ENCODE assay signal across 7 cellular contexts in genomic region chr13:111046590-111047141, GRCh38.
DNase-seq lines count a peak whose midpoint lies in the region; ATAC-seq, FAIRE-seq and TF ChIP-seq lines count a peak whose summit lies in the region.

No MANE protein-coding gene starts in this region.

- BruUV-seq in GM12878 (replicated peaks; lab: Mats Ljungman, UMichigan) = no TSS peak

- H3K4me1 ChIP-seq in GM12878 (ENCODE audit: control insufficient read depth, insufficient read depth, low read length) = peaks cover 12% of the 10 kb centered on the region
- peaks cover 31% of the 10 kb centered on the region for H3K4me1 ChIP-seq in skeletal muscle satellite cell (ENCODE audit: control insufficient read depth, insufficient read depth, low read length)

- WGBS in GM12878 (ENCODE audit: insufficient coverage, insufficient replicate concordance, low lambda C conversion rate, missing lambda C conversion rate) = 69% methylated on average over 9 of the region's 9 CpGs

- RAD21 ChIA-PET in GM12878 (lab: Charles Lee; ENCODE audit: unreplicated experiment) = interaction anchor here (1.1 to 6.1 kb wide), 5 partner anchors 21 to 453 kb away, joined by 3 to 40 read pairs (median 9); partner anchors contain the start of gene ANKRD10

- in situ Hi-C loops in GM12878 (cut with MboI) = loop anchor here (5.0 to 10.0 kb wide), 2 partner anchors 124 to 452 kb away; no protein-coding TSS in a partner anchor

- DNase-seq in GM12878 (ENCODE audit: low read depth, low spot score) (peak; percentile 36), superior temporal gyrus (ENCODE audit: extremely low spot score) (no peak), NCI-H1048 (lab: John Stamatoyannopoulos, UW) (no peak), kidney glomerular epithelial cell (lab: John Stamatoyannopoulos, UW) (no peak)

- SMC1A ChIA-PET in GM12878 (lab: Charles Lee; ENCODE audit: uncharacterized antibody, unreplicated experiment) = interaction anchor here (0.7 to 5.5 kb wide), 6 partner anchors 11 to 133 kb away, joined by 3 to 28 read pairs (median 5); partner anchors contain the start of gene ANKRD10

- TF ChIP-seq CTCF in GM12878 (IDR thresholded peaks at IDR 0.05 in 2 of 3, conservative IDR thresholded peaks at IDR 0.05 in 1 of 3; ENCODE audit: control insufficient read depth in 2 of 3, extremely low read depth in 1 of 3, insufficient read depth in 1 of 3, low read depth in 3 of 3, low read length in 3 of 3) = peak; percentile 27 to 50 (median 42); a peak in 5 of 6 replicates

- no peaks in the 10 kb centered on the region for H3K79me2 ChIP-seq in GM12878 (ENCODE audit: control insufficient read depth, insufficient read depth, low read length)

- no peak for TF ChIP-seq POLR2A in GM12878 (IDR thresholded peaks at IDR 0.05; ENCODE audit: low read depth, low read length)

- H3K9ac ChIP-seq in GM12878 (ENCODE audit: control insufficient read depth, insufficient read depth, low read length) (no peak overlapping the region), skeletal muscle satellite cell (ENCODE audit: low read depth, low read length) (peak overlapping the region; percentile 67)

- POLR2A ChIA-PET in GM12878 (lab: Charles Lee) = interaction anchor here (1.7 to 2.7 kb wide), 2 partner anchors 131 to 133 kb away, joined by 4 to 9 read pairs; partner anchors contain the start of gene ANKRD10

- TF ChIP-seq RAD21 in GM12878 (IDR thresholded peaks at IDR 0.05; ENCODE audit: insufficient read depth, low read depth, low read length) = peak; percentile 47

- CTCF ChIA-PET in GM12878 (lab: Yijun Ruan, JAX) = interaction anchor here (0.7 to 5.0 kb wide), 7 partner anchors 11 to 284 kb away, joined by 3 to 33 read pairs (median 6); partner anchors contain the start of gene ANKRD10

- ATAC-seq in GM19035 (IDR thresholded peaks at IDR 0.05; ENCODE audit: unreplicated experiment) (peak; percentile 73), HG03159 (IDR thresholded peaks at IDR 0.05; ENCODE audit: unreplicated experiment) (peak; percentile 73), GM12878 (peak; percentile 85)

- intact Hi-C loops in GM12878 (cut with micrococcal nuclease; ENCODE audit: unreplicated experiment) = loop anchor here (1.0 to 10.0 kb wide), 3 partner anchors 131 to 572 kb away; partner anchors contain the start of gene ANKRD10

- TF ChIP-seq EP300 in GM12878 (IDR thresholded peaks at IDR 0.05; ENCODE audit: borderline replicate concordance in 1 of 2, control insufficient read depth in 1 of 2, low read depth in 2 of 2, low read length in 2 of 2) = no peak; a peak in 1 of 4 replicates

- H3K4me3 ChIP-seq in GM12878 (no peak overlapping the region), skeletal muscle satellite cell (ENCODE audit: low read length) (peak overlapping the region; percentile 19)

- H4K20me1 ChIP-seq in GM12878 (ENCODE audit: control insufficient read depth, insufficient read depth) = no peaks in the 10 kb centered on the region

- no peak for FAIRE-seq in GM12878 (lab: Jason Lieb, UNC)

- H3K27me3 ChIP-seq in GM12878 (replicated peaks in 1 of 2; ENCODE audit: control insufficient read depth in 2 of 2, insufficient read depth in 2 of 2, low read length in 1 of 2) (no peaks in the 10 kb centered on the region), skeletal muscle satellite cell (ENCODE audit: control insufficient read depth, insufficient read depth, low read length) (no peaks in the 10 kb centered on the region)

- peak overlapping the region; percentile 53 for H3K4me2 ChIP-seq in GM12878 (ENCODE audit: control insufficient read depth, insufficient read depth)
- peak overlapping the region; percentile 10 for H3K4me2 ChIP-seq in skeletal muscle satellite cell (ENCODE audit: low read length)

- no peaks in the 10 kb centered on the region for H3K36me3 ChIP-seq in GM12878 (ENCODE audit: control insufficient read depth in 2 of 2, insufficient read depth in 2 of 2, low read length in 1 of 2)
- H3K36me3 ChIP-seq in skeletal muscle satellite cell (ENCODE audit: insufficient read depth, low read length) = no peaks in the 10 kb centered on the region

- no peaks in the 10 kb centered on the region for H3K9me3 ChIP-seq in GM12878 (replicated peaks; ENCODE audit: control insufficient read depth, insufficient read depth, low read length)
- no peaks in the 10 kb centered on the region for H3K9me3 ChIP-seq in skeletal muscle satellite cell (replicated peaks; ENCODE audit: low read length)

- H3K27ac ChIP-seq in GM12878 (ENCODE audit: control insufficient read depth, insufficient read depth) = no peak overlapping the region

- H2AFZ ChIP-seq in GM12878 (ENCODE audit: control insufficient read depth, low read depth, low read length) = peak overlapping the region; percentile 21

TF ChIP-seq in GM12878, 131 proteins besides CTCF, POLR2A, EP300 and RAD21 (continues in another document):
- TF ChIP-seq CHD4 (IDR thresholded peaks at IDR 0.05) (no peak), IRF4 (IDR thresholded peaks at IDR 0.05; ENCODE audit: low read depth, low read length) (no peak), MAX (IDR thresholded peaks at IDR 0.05; ENCODE audit: low read depth, low read length) (no peak), EGR1 (IDR thresholded peaks at IDR 0.05; ENCODE audit: borderline replicate concordance in 1 of 2, low read depth in 2 of 2, low read length in 2 of 2) (peak in 1 of 2 experiments; percentile 45; a peak in 1 of 3 replicates), SREBF2 (IDR thresholded peaks at IDR 0.05; ENCODE audit: low read length) (no peak), FOXK2 (IDR thresholded peaks at IDR 0.05) (peak; percentile 64), SIX5 (IDR thresholded peaks at IDR 0.05; ENCODE audit: low read depth, low read length, severe bottlenecking) (no peak), GABPA (IDR thresholded peaks at IDR 0.05; ENCODE audit: low read depth) (0 out of 2 replicates have a peak, but pooled peaks have one; percentile 13), NRF1 (conservative IDR thresholded peaks at IDR 0.05; ENCODE audit: low read depth, low read length) (no peak), ZNF687 (IDR thresholded peaks at IDR 0.05) (0 out of 2 replicates have a peak, but pooled peaks have one; percentile 40), ZNF622 (IDR thresholded peaks at IDR 0.05) (no peak), ZNF274 (IDR thresholded peaks at IDR 0.05; ENCODE audit: insufficient read depth, insufficient read length) (no peak), LARP7 (IDR thresholded peaks at IDR 0.05) (no peak)
